Comparison of ENCODE assay signal across 7 cellular contexts in genomic region chr1:183470147-183470960, GRCh38. TPM values are rescaled to one million over a fixed set of nuclear protein-coding genes. Genes with fewer than 3 reads are reported as not detected.
DNase-seq lines count a peak whose midpoint lies in the region; ATAC-seq, FAIRE-seq and TF ChIP-seq lines count a peak whose summit lies in the region.

No MANE protein-coding gene starts in this region.

- H3K27ac ChIP-seq in VCaP (peak overlapping the region; percentile 93), smooth muscle cell (ENCODE audit: low read depth) (peak overlapping the region; percentile 99)

- H3K36me3 ChIP-seq in smooth muscle cell (ENCODE audit: low read depth): no peaks in the 10 kb centered on the region

- in situ Hi-C loops in T47D (cut with HindIII; ENCODE audit: low pct_unique_long_range_greater_than_20kb, low sequenced_read_pairs): no loop called here

- H3K9me3 ChIP-seq in smooth muscle cell (replicated peaks; ENCODE audit: low read depth): no peaks in the 10 kb centered on the region

- peaks cover 23% of the 10 kb centered on the region for H4K20me1 ChIP-seq in smooth muscle cell (ENCODE audit: low read depth)

- peaks cover 27% of the 10 kb centered on the region for H3K79me2 ChIP-seq in smooth muscle cell (ENCODE audit: low read depth)

- peak; percentile 82 for FAIRE-seq in GM18507 (lab: Jason Lieb, UNC)

- H3F3A ChIP-seq in smooth muscle cell (ENCODE audit: low read depth): peaks cover 3% of the 10 kb centered on the region

- DNase-seq in GM18507 (ENCODE audit: extremely low spot score, insufficient read length, low read depth): peak; percentile 43
- DNase-seq in NCI-H2171 treated with DMSO at 0.1 percent for 48 hours (lab: John Stamatoyannopoulos, UW): peak; percentile 88
- DNase-seq in T47D (ENCODE audit: low read depth in 1 of 2, low spot score in 1 of 2): peak; percentile 48 to 86
- DNase-seq in iPS-NIHi7 (ENCODE audit: extremely low spot score): peak; percentile 62
- peak; percentile 34 for DNase-seq in smooth muscle cell (lab: John Stamatoyannopoulos, UW; ENCODE audit: unreplicated experiment)

- TF ChIP-seq CTCF in VCaP (conservative IDR thresholded peaks at IDR 0.05) (peak; percentile 73), smooth muscle cell (IDR thresholded peaks at IDR 0.05; ENCODE audit: borderline replicate concordance, insufficient read depth, poor library complexity, severe bottlenecking) (peak; percentile 10)

- WGBS in smooth muscle cell (ENCODE audit: low lambda C conversion rate): 2% methylated on average over 26 of the region's 26 CpGs

- H3K4me1 ChIP-seq in smooth muscle cell (ENCODE audit: low read depth): peaks cover 12% of the 10 kb centered on the region

- peak; percentile 37 for ATAC-seq in HG03103 (IDR thresholded peaks at IDR 0.05; ENCODE audit: low read depth, unreplicated experiment)

- peak overlapping the region; percentile 95 for H3K4me2 ChIP-seq in smooth muscle cell

- H3K27me3 ChIP-seq in smooth muscle cell (ENCODE audit: low read depth): no peaks in the 10 kb centered on the region

- peak overlapping the region; percentile 96 for H3K4me3 ChIP-seq in smooth muscle cell

- peak overlapping the region; percentile 98 for H2AFZ ChIP-seq in smooth muscle cell (ENCODE audit: low read depth)

- peak overlapping the region; percentile 97 for H3K9ac ChIP-seq in smooth muscle cell (ENCODE audit: low read depth)

RNA-seq across cellular contexts. Expression of gene SMG7, which starts 1.9 kb away (rescaled TPM):
- total RNA-seq in smooth muscle cell: 30.3 and 40.4 TPM in 2 replicates
- polyA plus RNA-seq in smooth muscle cell: 18.3 and 21.3 TPM in 2 replicates

RNA-seq across cellular contexts. Expression of gene NMNAT2, which starts 52.2 kb away (rescaled TPM):
- 0.22 and 3.7 TPM in 2 replicates for total RNA-seq in smooth muscle cell
- polyA plus RNA-seq in smooth muscle cell: 0.24 and 0.43 TPM in 2 replicates

Comparison
In these comparisons a context has a peak if more than half of its experiments do, and no peak if none do; other contexts are left out.
1. Peak in every context shown above with its lines: DNase-seq, ATAC-seq, H3K4me3 ChIP-seq and H3K27ac ChIP-seq.
2. DNase-seq: peak in every context shown above with its lines; median percentile 88 in NCI-H2171 treated with DMSO at 0.1 percent for 48 hours; 67 in T47D; 62 in iPS-NIHi7; 43 in GM18507; 34 in smooth muscle cell.